8 cellular contexts compared by ENCODE assay signal in genomic region chr17:17152385-17152784, GRCh38. TPM values are rescaled to one million over a fixed set of nuclear protein-coding genes. Genes with fewer than 3 reads are reported as not detected.
DNase-seq lines count a peak whose midpoint lies in the region; ATAC-seq and TF ChIP-seq lines count a peak whose summit lies in the region.

No MANE protein-coding gene starts in this region.

- peak overlapping the region; percentile 64 to 80 for H3K27ac ChIP-seq in right atrium auricular region
- H3K27ac ChIP-seq in substantia nigra (ENCODE audit: low read depth, low read length, poor library complexity, severe bottlenecking): peak overlapping the region; percentile 1

- H3K9me3 ChIP-seq in right atrium auricular region: no peaks in the 10 kb centered on the region

- peaks cover 63% of the 10 kb centered on the region for H3K36me3 ChIP-seq in right atrium auricular region

- H3K27ac Mint-ChIP-seq in T-helper 2 cell treated with Interferon-gamma antibody and Interleukin-4, amounts not matched to agents 5 μg/mL and 100 μg/mL, for 36 hours: peak overlapping the region; percentile 66
- H3K27ac Mint-ChIP-seq in activated naive CD8-positive, alpha-beta T cell treated with anti-CD3 and anti-CD28 coated beads, Interleukin-2, amount 50 U/mL, for 24 hours: peak overlapping the region; percentile 7
- H3K27ac Mint-ChIP-seq in mesothelial cell of epicardium: no peak overlapping the region

- no peak for ATAC-seq in activated naive CD8-positive, alpha-beta T cell treated with anti-CD3 and anti-CD28 coated beads, Interleukin-2, amount 50 U/mL, for 24 hours

- H3K4me1 ChIP-seq in right atrium auricular region: peaks cover 0 to 26% of the 10 kb centered on the region in 2 donors

- no peaks in the 10 kb centered on the region for H3K27me3 Mint-ChIP-seq in T-helper 2 cell treated with Interferon-gamma antibody and Interleukin-4, amounts not matched to agents 5 μg/mL and 100 μg/mL, for 36 hours (ENCODE audit: low read depth)
- H3K27me3 Mint-ChIP-seq in activated naive CD8-positive, alpha-beta T cell treated with anti-CD3 and anti-CD28 coated beads, Interleukin-2, amount 50 U/mL, for 24 hours: no peaks in the 10 kb centered on the region
- no peaks in the 10 kb centered on the region for H3K27me3 Mint-ChIP-seq in mesothelial cell of epicardium (ENCODE audit: low read depth)

- no peak overlapping the region for H3K4me3 Mint-ChIP-seq in T-helper 2 cell treated with Interferon-gamma antibody and Interleukin-4, amounts not matched to agents 5 μg/mL and 100 μg/mL, for 36 hours
- no peak overlapping the region for H3K4me3 Mint-ChIP-seq in activated naive CD8-positive, alpha-beta T cell treated with anti-CD3 and anti-CD28 coated beads, Interleukin-2, amount 50 U/mL, for 24 hours
- H3K4me3 Mint-ChIP-seq in mesothelial cell of epicardium: no peak overlapping the region

- H3K4me1 Mint-ChIP-seq in T-helper 2 cell treated with Interferon-gamma antibody and Interleukin-4, amounts not matched to agents 5 μg/mL and 100 μg/mL, for 36 hours (ENCODE audit: low read depth): peaks cover 36% of the 10 kb centered on the region
- H3K4me1 Mint-ChIP-seq in activated naive CD8-positive, alpha-beta T cell treated with anti-CD3 and anti-CD28 coated beads, Interleukin-2, amount 50 U/mL, for 24 hours: peaks cover 38% of the 10 kb centered on the region
- no peaks in the 10 kb centered on the region for H3K4me1 Mint-ChIP-seq in mesothelial cell of epicardium

- no peaks in the 10 kb centered on the region for H3K9me3 Mint-ChIP-seq in T-helper 2 cell treated with Interferon-gamma antibody and Interleukin-4, amounts not matched to agents 5 μg/mL and 100 μg/mL, for 36 hours
- H3K9me3 Mint-ChIP-seq in activated naive CD8-positive, alpha-beta T cell treated with anti-CD3 and anti-CD28 coated beads, Interleukin-2, amount 50 U/mL, for 24 hours: no peaks in the 10 kb centered on the region
- H3K9me3 Mint-ChIP-seq in mesothelial cell of epicardium: no peaks in the 10 kb centered on the region

- no peak overlapping the region for H3K4me3 ChIP-seq in right atrium auricular region

- no peaks in the 10 kb centered on the region for H3K27me3 ChIP-seq in right atrium auricular region

- no peak for DNase-seq in T-helper 2 cell treated with Interferon-gamma antibody and Interleukin-4, amounts not matched to agents 5 μg/mL and 100 μg/mL, for 36 hours (ENCODE audit: low spot score)
- DNase-seq in T-helper 2 cell: no peak
- no peak for DNase-seq in activated naive CD8-positive, alpha-beta T cell treated with anti-CD3 and anti-CD28 coated beads, Interleukin-2, amount 50 U/mL, for 24 hours
- DNase-seq in right atrium auricular region (ENCODE audit: low spot score): peak; percentile 63
- DNase-seq in substantia nigra (lab: John Stamatoyannopoulos, UW): peak in 14 of 49 donors; percentile 8 to 81 (median 28)
- DNase-seq in COR-L47 (lab: John Stamatoyannopoulos, UW): no peak
- DNase-seq in mesothelial cell of epicardium (ENCODE audit: low spot score in 2 of 2, unreplicated experiment in 2 of 2): no peak
- DNase-seq in cerebellar nuclear complex (lab: John Stamatoyannopoulos, UW): no peak

- TF ChIP-seq CTCF in right atrium auricular region (IDR thresholded peaks at IDR 0.05) (no peak), mesothelial cell of epicardium (IDR thresholded peaks at IDR 0.05; ENCODE audit: unreplicated experiment) (no peak)

- H3K36me3 Mint-ChIP-seq in T-helper 2 cell treated with Interferon-gamma antibody and Interleukin-4, amounts not matched to agents 5 μg/mL and 100 μg/mL, for 36 hours (ENCODE audit: low read depth): peaks cover 68% of the 10 kb centered on the region
- peaks cover 35% of the 10 kb centered on the region for H3K36me3 Mint-ChIP-seq in activated naive CD8-positive, alpha-beta T cell treated with anti-CD3 and anti-CD28 coated beads, Interleukin-2, amount 50 U/mL, for 24 hours (ENCODE audit: low read depth)
- H3K36me3 Mint-ChIP-seq in mesothelial cell of epicardium: peaks cover 40% of the 10 kb centered on the region

RNA-seq across cellular contexts. Expression of gene PLD6, which starts 53.7 kb away (rescaled TPM):
- total RNA-seq in right atrium auricular region (1 to 10 TPM; 3.1 to 6.8 TPM), mesothelial cell of epicardium (1.7 to 2.4 TPM (median 2.3 TPM) in 3 replicates)
